Comparison of ENCODE assay signal across 8 cellular contexts in the genomic region with DNA sequence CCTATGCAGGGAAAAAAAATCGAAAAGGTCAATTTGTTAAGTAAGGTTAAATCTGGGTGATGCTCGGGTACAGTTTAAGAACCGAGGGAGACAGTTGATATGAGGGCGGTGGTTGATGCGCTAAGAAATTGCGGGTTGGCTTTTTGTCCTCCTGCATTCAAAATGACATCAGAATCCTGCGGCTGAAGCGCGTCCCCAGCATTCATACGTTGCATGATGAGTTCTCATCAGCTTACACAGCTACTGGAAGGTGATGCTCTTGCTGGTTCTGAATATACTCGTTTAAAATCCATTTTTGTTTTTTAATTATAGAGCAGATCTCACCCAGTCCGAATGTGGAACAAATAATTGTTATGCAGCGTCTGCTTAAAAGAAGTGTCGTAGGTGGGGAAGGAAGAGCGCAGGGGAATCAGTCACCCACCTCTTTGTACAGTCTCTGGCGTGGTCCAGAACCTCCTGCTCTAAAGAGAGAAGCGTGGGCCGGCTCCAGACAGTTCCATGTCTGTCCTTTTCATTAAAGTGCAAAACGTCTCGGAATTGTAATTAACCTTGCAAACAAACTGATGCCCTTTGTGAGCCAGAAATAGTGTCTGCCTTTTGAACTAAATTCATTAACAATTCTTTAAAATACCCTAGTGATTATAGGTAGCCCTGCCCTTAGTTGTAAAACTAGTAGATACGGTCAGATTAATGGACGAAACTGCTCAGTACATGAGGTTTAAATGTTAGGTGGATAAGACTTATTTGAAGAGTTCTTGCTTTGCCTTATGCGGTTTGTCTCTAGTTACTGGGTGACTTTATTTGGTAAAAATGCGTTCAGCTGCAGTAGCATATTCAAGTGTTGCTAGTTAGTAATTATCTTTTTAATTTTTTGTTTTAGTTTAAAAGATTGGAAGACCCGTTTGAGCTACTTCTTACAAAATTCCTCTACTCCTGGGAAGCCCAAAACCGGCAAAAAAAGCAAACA. TPM values are rescaled to one million over a fixed set of nuclear protein-coding genes. Genes with fewer than 3 reads are reported as not detected.
DNase-seq lines count a peak whose midpoint lies in the region; ATAC-seq and TF ChIP-seq lines count a peak whose summit lies in the region.

No MANE protein-coding gene starts in this region.

- POLR2A ChIA-PET in CD8-positive, alpha-beta memory T cell (lab: Charles Lee) = interaction anchor here (1.2 to 6.0 kb wide), 2 partner anchors 249 to 312 kb away, joined by 5 to 44 read pairs; partner anchors contain the start of genes CDC73, RO60 and UCHL5
- POLR2A ChIA-PET in activated naive CD8-positive, alpha-beta T cell treated with anti-CD3 and anti-CD28 coated beads, Interleukin-2, amount 10 ng/mL, durations not matched to agents 7 days and 5 days (lab: Charles Lee) = interaction anchor here (0.6 to 1.0 kb wide), 2 partner anchors 250 to 311 kb away, joined by 4 to 5 read pairs; partner anchors contain the start of genes RO60 and UCHL5

- H3K9me3 Mint-ChIP-seq in CD8-positive, alpha-beta memory T cell = no peaks in the 10 kb centered on the region
- no peaks in the 10 kb centered on the region for H3K9me3 Mint-ChIP-seq in activated naive CD8-positive, alpha-beta T cell treated with anti-CD3 and anti-CD28 coated beads, Interleukin-2, amount 10 ng/mL, durations not matched to agents 7 days and 5 days

- H3K4me3 ChIP-seq in CD8-positive, alpha-beta memory T cell (ENCODE audit: low read length) = peak overlapping the region; percentile 99
- peak overlapping the region; percentile 62 to 82 (median 68) for H3K4me3 ChIP-seq in Peyer's patch

- peak overlapping the region; percentile 96 for H3K27ac ChIP-seq in CD8-positive, alpha-beta memory T cell (ENCODE audit: low read depth, low read length)
- H3K27ac ChIP-seq in Peyer's patch = peak overlapping the region; percentile 91 to 94 (median 93)

- peaks cover 0 to 40% (median 5%) of the 10 kb centered on the region in 3 donors for H3K36me3 Mint-ChIP-seq in CD8-positive, alpha-beta memory T cell
- peaks cover 2% of the 10 kb centered on the region for H3K36me3 Mint-ChIP-seq in activated naive CD8-positive, alpha-beta T cell treated with anti-CD3 and anti-CD28 coated beads, Interleukin-2, amount 10 ng/mL, durations not matched to agents 7 days and 5 days

- DNase-seq in CD8-positive, alpha-beta memory T cell = peak in 4 of 5 donors; percentile 24 to 82 (median 44)
- DNase-seq in Peyer's patch (peak in 2 of 3 donors; percentile 57 to 81), cardiac septum (ENCODE audit: low spot score) (peak; percentile 81), posterior cingulate gyrus (peak in 8 of 10 donors; percentile 40 to 85 (median 52)), epidermal melanocyte (ENCODE audit: insufficient read length, low spot score) (no peak)
- no peak for DNase-seq in activated naive CD8-positive, alpha-beta T cell treated with anti-CD3 and anti-CD28 coated beads, Interleukin-2, amount 10 ng/mL, durations not matched to agents 7 days and 5 days

- peak overlapping the region; percentile 92 to 99 (median 98) for H3K4me3 Mint-ChIP-seq in CD8-positive, alpha-beta memory T cell
- peak overlapping the region; percentile 98 for H3K4me3 Mint-ChIP-seq in activated naive CD8-positive, alpha-beta T cell treated with anti-CD3 and anti-CD28 coated beads, Interleukin-2, amount 10 ng/mL, durations not matched to agents 7 days and 5 days

- TF ChIP-seq CTCF in Peyer's patch (IDR thresholded peaks at IDR 0.05) = peak in 1 of 6 experiments; percentile 7

- no peaks in the 10 kb centered on the region for H3K27me3 ChIP-seq in CD8-positive, alpha-beta memory T cell (ENCODE audit: insufficient read depth, low read length, poor library complexity, severe bottlenecking)
- no peaks in the 10 kb centered on the region for H3K27me3 ChIP-seq in Peyer's patch

- peak; percentile 4 for ATAC-seq in HG03354 (IDR thresholded peaks at IDR 0.05; ENCODE audit: poor library complexity, severe bottlenecking, unreplicated experiment)
- peak; percentile 32 for ATAC-seq in activated naive CD8-positive, alpha-beta T cell treated with anti-CD3 and anti-CD28 coated beads, Interleukin-2, amount 10 ng/mL, durations not matched to agents 7 days and 5 days (ENCODE audit: low read depth)
- ATAC-seq in HG02678 (IDR thresholded peaks at IDR 0.05; ENCODE audit: unreplicated experiment) = no peak

- H3K36me3 ChIP-seq in CD8-positive, alpha-beta memory T cell (ENCODE audit: insufficient read depth, low read length) = no peaks in the 10 kb centered on the region
- peaks cover 0 to 25% (median 0%) of the 10 kb centered on the region in 3 donors for H3K36me3 ChIP-seq in Peyer's patch

- CTCF ChIA-PET in CD8-positive, alpha-beta memory T cell (lab: Charles Lee) = interaction anchor here (1.0 to 2.0 kb wide), 3 partner anchors 52 to 313 kb away, joined by 4 to 7 read pairs (median 7); partner anchors contain the start of genes RO60 and UCHL5

- H3K4me1 Mint-ChIP-seq in CD8-positive, alpha-beta memory T cell = peaks cover 39 to 56% (median 44%) of the 10 kb centered on the region in 3 donors
- peaks cover 19% of the 10 kb centered on the region for H3K4me1 Mint-ChIP-seq in activated naive CD8-positive, alpha-beta T cell treated with anti-CD3 and anti-CD28 coated beads, Interleukin-2, amount 10 ng/mL, durations not matched to agents 7 days and 5 days

- peaks cover 23% of the 10 kb centered on the region for H3K4me1 ChIP-seq in CD8-positive, alpha-beta memory T cell (ENCODE audit: insufficient read depth, low read length)
- peaks cover 0 to 14% (median 8%) of the 10 kb centered on the region in 4 donors for H3K4me1 ChIP-seq in Peyer's patch

- H3K27me3 Mint-ChIP-seq in CD8-positive, alpha-beta memory T cell = peaks cover 0 to 6% of the 10 kb centered on the region in 2 donors
- H3K27me3 Mint-ChIP-seq in activated naive CD8-positive, alpha-beta T cell treated with anti-CD3 and anti-CD28 coated beads, Interleukin-2, amount 10 ng/mL, durations not matched to agents 7 days and 5 days = peaks cover 2% of the 10 kb centered on the region

- no peaks in the 10 kb centered on the region for H3K9me3 ChIP-seq in CD8-positive, alpha-beta memory T cell (ENCODE audit: low read length)
- no peaks in the 10 kb centered on the region for H3K9me3 ChIP-seq in Peyer's patch

- H3K27ac Mint-ChIP-seq in CD8-positive, alpha-beta memory T cell = peak overlapping the region; percentile 95 to 99 (median 98)
- H3K27ac Mint-ChIP-seq in activated naive CD8-positive, alpha-beta T cell treated with anti-CD3 and anti-CD28 coated beads, Interleukin-2, amount 10 ng/mL, durations not matched to agents 7 days and 5 days = peak overlapping the region; percentile 95

- intact Hi-C loops in cardiac septum (cut with DNase I) = loop anchor here (2.0 to 10.0 kb wide), 4 partner anchors 69 to 313 kb away; partner anchors contain the start of gene CDC73
- intact Hi-C loops in posterior cingulate gyrus (cut with DNase I) = loop anchor here (5.0 kb wide), 3 partner anchors 208 to 332 kb away; partner anchors contain the start of gene CDC73

- no peak for TF ChIP-seq POLR2A in Peyer's patch (IDR thresholded peaks at IDR 0.05)

RNA-seq across cellular contexts. Expression of gene RGS2, which starts 0.7 kb away (rescaled TPM):
- total RNA-seq in CD8-positive, alpha-beta memory T cell = 10 to 100 TPM in 1 of 2 experiments, 1 to 10 TPM in 1; 9.4 to 10.7 TPM
- polyA plus RNA-seq in CD8-positive, alpha-beta memory T cell = 86.3 TPM
- 10 to 100 TPM; 78.0 to 98.2 (median 91.4) TPM for total RNA-seq in Peyer's patch
- 10 to 100 TPM; 17.5 TPM for total RNA-seq in activated naive CD8-positive, alpha-beta T cell treated with anti-CD3 and anti-CD28 coated beads, Interleukin-2, amount 10 ng/mL, durations not matched to agents 7 days and 5 days
- 13.5 TPM for total RNA-seq in cardiac septum

Comparison
In these comparisons a context has a peak if more than half of its experiments do, and no peak if none do; other contexts are left out.
1. DNase-seq: peak in CD8-positive, alpha-beta memory T cell (4 of 5), Peyer's patch (2 of 3), cardiac septum (single experiment) and posterior cingulate gyrus (8 of 10); none in activated naive CD8-positive, alpha-beta T cell treated with anti-CD3 and anti-CD28 coated beads, Interleukin-2, amount 10 ng/mL, durations not matched to agents 7 days and 5 days (single experiment) and epidermal melanocyte (single experiment).